ENCODE assay signal across 1 cellular context in the genomic region with DNA sequence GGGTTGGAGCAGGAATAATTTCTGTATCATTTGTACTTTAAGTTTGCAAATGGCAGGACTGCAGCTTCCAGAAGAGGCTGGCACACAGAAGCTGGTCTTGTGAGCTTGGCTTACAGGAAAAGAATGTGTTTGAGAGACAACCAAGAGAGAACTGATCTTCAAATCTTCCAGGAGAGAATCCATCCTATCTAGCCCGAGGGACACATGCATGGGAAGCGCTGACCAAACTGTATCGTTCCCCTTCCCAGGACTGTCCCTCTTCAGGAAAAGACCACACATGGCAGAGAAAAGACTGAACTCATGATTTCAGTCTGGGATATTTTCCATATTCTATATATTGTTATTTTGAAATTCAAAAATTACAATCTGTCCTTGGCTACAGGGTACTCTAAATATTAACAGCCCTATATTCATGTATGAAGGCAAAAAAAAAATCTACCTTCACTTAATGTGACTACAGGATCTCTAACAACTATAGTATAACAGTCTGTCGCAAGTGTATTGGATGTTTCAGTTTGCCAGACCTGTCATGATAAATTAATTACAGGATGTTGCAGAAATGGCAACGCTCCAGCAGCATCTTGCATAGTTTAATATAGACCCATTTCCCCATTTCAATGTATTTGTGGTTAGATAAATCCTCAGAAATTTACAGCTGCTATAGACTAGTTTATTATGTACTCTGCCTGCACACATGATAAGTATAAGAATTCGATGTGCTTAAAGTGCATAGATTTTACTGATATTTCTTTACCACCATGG.
A peak's percentile ranks its signal among the peaks of the same experiment; 100 is the strongest.
TF ChIP-seq lines count a peak whose summit lies in the region.

No MANE protein-coding gene starts in this region.

TF ChIP-seq in SK-N-SH, 30 proteins besides CTCF, POLR2A, EP300 and RAD21 (continued from another document):
- TF ChIP-seq RCOR1 (IDR thresholded peaks at IDR 0.05; ENCODE audit: low read length): no peak
- no peak for TF ChIP-seq YY1 (IDR thresholded peaks at IDR 0.05; ENCODE audit: low read depth)
- TF ChIP-seq TCF12 (IDR thresholded peaks at IDR 0.05): peak; percentile 66
